ENCODE assay signal across 8 cellular contexts in genomic region chr2:85538507-85539360, GRCh38. TPM values are rescaled to one million over a fixed set of nuclear protein-coding genes. Genes with fewer than 3 reads are reported as not detected.
DNase-seq lines count a peak whose midpoint lies in the region; ATAC-seq and TF ChIP-seq lines count a peak whose summit lies in the region.

Gene MAT2A (plus strand): TSS chr2:85539168. CDS start chr2:85539288, 120 bp downstream.

- H2AFZ ChIP-seq in parathyroid adenoma, result peak within 1 kb of the TSS; percentile 90

- H3K36me3 ChIP-seq in parathyroid adenoma (ENCODE audit: control insufficient read depth, insufficient read depth, low read length) (no peaks in the 10 kb centered on the region), tibial nerve (peaks cover 7 to 28% (median 22%) of the 10 kb centered on the region in 3 donors)

- DNase-seq in GM12865 (ENCODE audit: low read depth) (peak; percentile 96), NCI-H1105 (lab: John Stamatoyannopoulos, UW) (peak; percentile 86), SKM-1 treated with dmso at 0.1 percent for 144 hours (lab: John Stamatoyannopoulos, UW; ENCODE audit: unreplicated experiment) (peak; percentile 96), head of caudate nucleus (peak; percentile 81 to 97 (median 94)), tibial nerve (ENCODE audit: low spot score in 2 of 2) (peak; percentile 89 to 93)
- peak; percentile 93 for DNase-seq in activated naive CD8-positive, alpha-beta T cell treated with anti-CD3 and anti-CD28 coated beads for 36 hours

- peak within 1 kb of the TSS; percentile 99 for H3K9ac ChIP-seq in parathyroid adenoma

- peak within 1 kb of the TSS; percentile 89 for H3K4me3 ChIP-seq in GM12865 (ENCODE audit: low read depth, low read length)
- peak within 1 kb of the TSS; percentile 97 for H3K4me3 ChIP-seq in parathyroid adenoma (ENCODE audit: low read depth, low read length)
- peak within 1 kb of the TSS; percentile 71 to 98 (median 82) for H3K4me3 ChIP-seq in tibial nerve

- H3K4me1 ChIP-seq in parathyroid adenoma (peaks cover 30% of the 10 kb centered on the region), tibial nerve (peaks cover 0 to 50% (median 26%) of the 10 kb centered on the region in 4 donors)

- intact Hi-C loops in head of caudate nucleus (cut with DNase I), result loop anchor here (5.0 kb wide), 1 partner anchor 111 kb away; no protein-coding TSS in a partner anchor

- TF ChIP-seq POLR2A in tibial nerve (IDR thresholded peaks at IDR 0.05), result peak; percentile 99 to 100

- peak; percentile 60 to 99 for TF ChIP-seq EP300 in tibial nerve (IDR thresholded peaks at IDR 0.05)

- peaks cover 53% of the 10 kb centered on the region for H3K36me3 Mint-ChIP-seq in activated naive CD8-positive, alpha-beta T cell treated with anti-CD3 and anti-CD28 coated beads for 36 hours

- peaks cover 47% of the 10 kb centered on the region for H3K4me1 Mint-ChIP-seq in activated naive CD8-positive, alpha-beta T cell treated with anti-CD3 and anti-CD28 coated beads for 36 hours

- peak; percentile 73 for TF ChIP-seq CTCF in GM12865 (IDR thresholded peaks at IDR 0.05; ENCODE audit: insufficient read depth, low read depth, low read length, missing control alignments)
- peak; percentile 80 for TF ChIP-seq CTCF in parathyroid adenoma (IDR thresholded peaks at IDR 0.05)
- peak; percentile 58 to 94 (median 76) for TF ChIP-seq CTCF in tibial nerve (IDR thresholded peaks at IDR 0.05)

- H3K9me3 ChIP-seq in parathyroid adenoma (ENCODE audit: control insufficient read depth, low read length), result no peaks in the 10 kb centered on the region
- H3K9me3 ChIP-seq in tibial nerve, result no peaks in the 10 kb centered on the region

- peak within 1 kb of the TSS; percentile 99 for H3K27ac Mint-ChIP-seq in activated naive CD8-positive, alpha-beta T cell treated with anti-CD3 and anti-CD28 coated beads for 36 hours

- peak within 1 kb of the TSS; percentile 97 for H3K4me3 Mint-ChIP-seq in activated naive CD8-positive, alpha-beta T cell treated with anti-CD3 and anti-CD28 coated beads for 36 hours

- peak; percentile 77 for ATAC-seq in HG02642 (IDR thresholded peaks at IDR 0.05; ENCODE audit: poor library complexity, unreplicated experiment)

- peaks cover 14% of the 10 kb centered on the region for H3K79me2 ChIP-seq in parathyroid adenoma

- H3K27me3 ChIP-seq in parathyroid adenoma (ENCODE audit: control insufficient read depth, insufficient read depth, low read length) (no peaks in the 10 kb centered on the region), tibial nerve (no peaks in the 10 kb centered on the region)

- H3K27me3 Mint-ChIP-seq in activated naive CD8-positive, alpha-beta T cell treated with anti-CD3 and anti-CD28 coated beads for 36 hours, result peaks cover 9% of the 10 kb centered on the region

- 0 to 1% methylated on average over 29 to 62 of the region's 92 CpGs for WGBS in tibial nerve, 2 donors

- H3K27ac ChIP-seq in parathyroid adenoma (peak within 1 kb of the TSS; percentile 99), tibial nerve (peak within 1 kb of the TSS; percentile 97 to 99 (median 98))

- H3K9me3 Mint-ChIP-seq in activated naive CD8-positive, alpha-beta T cell treated with anti-CD3 and anti-CD28 coated beads for 36 hours, result no peaks in the 10 kb centered on the region

- H3K4me2 ChIP-seq in parathyroid adenoma (ENCODE audit: low read length), result peak within 1 kb of the TSS; percentile 98

RNA-seq across cellular contexts. Expression of gene MAT2A, which starts in this region (rescaled TPM):
- total RNA-seq in activated naive CD8-positive, alpha-beta T cell treated with anti-CD3 and anti-CD28 coated beads for 36 hours, result 100 to 1,000 TPM; 368 to 384 TPM
- 100 to 1,000 TPM; 139 to 164 (median 145) TPM for total RNA-seq in tibial nerve

Comparison
In these comparisons a context has a peak if more than half of its experiments do, and no peak if none do; other contexts are left out.
1. Peak in every context shown above with its lines: DNase-seq, ATAC-seq, H3K4me3 ChIP-seq and H3K27ac ChIP-seq.